1 cellular context compared by ENCODE assay signal in the genomic region with DNA sequence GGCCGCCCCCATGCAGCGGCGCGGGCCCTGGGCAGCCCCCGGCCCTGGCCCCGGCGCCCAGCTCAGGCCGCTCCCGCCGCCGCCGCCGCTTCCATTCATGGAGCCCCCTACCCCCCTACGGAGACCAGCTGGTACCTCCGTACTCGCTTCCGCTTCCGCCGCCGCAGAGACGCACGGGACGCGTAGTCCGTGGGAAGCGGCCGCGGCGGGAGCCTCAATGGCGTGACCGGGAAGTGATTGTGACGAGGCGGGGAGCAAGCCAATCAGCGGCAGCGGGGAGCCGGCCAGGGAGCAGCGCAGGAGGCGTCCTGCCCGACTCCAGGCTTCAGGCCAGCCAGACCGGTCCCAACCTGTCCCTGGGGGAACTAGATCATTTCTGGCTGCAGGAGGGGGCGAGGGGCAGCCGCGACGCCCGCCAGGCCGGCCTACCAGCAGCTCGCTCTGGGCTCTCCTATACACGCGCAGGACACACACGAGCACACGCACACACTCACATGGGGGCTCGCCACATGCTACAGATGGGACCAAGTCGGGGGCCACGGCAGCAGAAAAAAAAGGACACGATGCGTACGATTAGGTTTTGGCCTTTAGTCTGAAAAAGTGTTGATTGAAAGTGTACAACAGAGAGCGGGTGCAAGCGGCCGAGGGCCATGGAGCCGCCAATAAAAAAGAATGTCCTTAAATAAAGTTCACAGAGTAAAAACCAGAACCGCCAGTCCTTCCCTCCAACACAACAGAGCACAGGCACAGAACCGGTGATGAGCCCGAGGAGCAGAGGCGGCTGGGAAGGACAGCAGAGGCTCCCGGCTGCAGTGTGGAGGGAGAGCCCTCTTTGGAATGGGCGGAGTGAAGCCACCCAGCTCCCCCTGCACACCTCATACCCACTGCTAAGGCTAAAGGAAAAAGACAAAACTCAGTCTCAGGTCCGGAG.
A peak's percentile ranks its signal among the peaks of the same experiment; 100 is the strongest.
TF ChIP-seq lines count a peak whose summit lies in the region.

A gene with protein sequence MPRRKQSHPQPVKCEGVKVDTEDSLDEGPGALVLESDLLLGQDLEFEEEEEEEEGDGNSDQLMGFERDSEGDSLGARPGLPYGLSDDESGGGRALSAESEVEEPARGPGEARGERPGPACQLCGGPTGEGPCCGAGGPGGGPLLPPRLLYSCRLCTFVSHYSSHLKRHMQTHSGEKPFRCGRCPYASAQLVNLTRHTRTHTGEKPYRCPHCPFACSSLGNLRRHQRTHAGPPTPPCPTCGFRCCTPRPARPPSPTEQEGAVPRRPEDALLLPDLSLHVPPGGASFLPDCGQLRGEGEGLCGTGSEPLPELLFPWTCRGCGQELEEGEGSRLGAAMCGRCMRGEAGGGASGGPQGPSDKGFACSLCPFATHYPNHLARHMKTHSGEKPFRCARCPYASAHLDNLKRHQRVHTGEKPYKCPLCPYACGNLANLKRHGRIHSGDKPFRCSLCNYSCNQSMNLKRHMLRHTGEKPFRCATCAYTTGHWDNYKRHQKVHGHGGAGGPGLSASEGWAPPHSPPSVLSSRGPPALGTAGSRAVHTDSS (minus strand): TSS at position 109 of the 931 bp plus-strand sequence. CDS start 208 bp downstream, outside the sequence.

TF ChIP-seq in HepG2, 621 proteins besides CTCF, POLR2A, EP300 and RAD21 (continued from another document and continues in another):
- no peak for TF ChIP-seq THYN1 (CRISPR knock-in tag; IDR thresholded peaks at IDR 0.05; ENCODE audit: borderline replicate concordance, low read depth)
- TF ChIP-seq HHEX (CRISPR knock-in tag; IDR thresholded peaks at IDR 0.05): no peak
- TF ChIP-seq, protein P1, sequence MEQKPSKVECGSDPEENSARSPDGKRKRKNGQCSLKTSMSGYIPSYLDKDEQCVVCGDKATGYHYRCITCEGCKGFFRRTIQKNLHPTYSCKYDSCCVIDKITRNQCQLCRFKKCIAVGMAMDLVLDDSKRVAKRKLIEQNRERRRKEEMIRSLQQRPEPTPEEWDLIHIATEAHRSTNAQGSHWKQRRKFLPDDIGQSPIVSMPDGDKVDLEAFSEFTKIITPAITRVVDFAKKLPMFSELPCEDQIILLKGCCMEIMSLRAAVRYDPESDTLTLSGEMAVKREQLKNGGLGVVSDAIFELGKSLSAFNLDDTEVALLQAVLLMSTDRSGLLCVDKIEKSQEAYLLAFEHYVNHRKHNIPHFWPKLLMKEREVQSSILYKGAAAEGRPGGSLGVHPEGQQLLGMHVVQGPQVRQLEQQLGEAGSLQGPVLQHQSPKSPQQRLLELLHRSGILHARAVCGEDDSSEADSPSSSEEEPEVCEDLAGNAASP (CRISPR knock-in tag; IDR thresholded peaks at IDR 0.05; ENCODE audit: borderline replicate concordance): no peak
- TF ChIP-seq ZNF816 (CRISPR knock-in tag; IDR thresholded peaks at IDR 0.05; ENCODE audit: borderline replicate concordance): no peak
- TF ChIP-seq PAX8 (CRISPR knock-in tag; IDR thresholded peaks at IDR 0.05; ENCODE audit: borderline replicate concordance): no peak
- TF ChIP-seq ZNF343 (CRISPR knock-in tag; IDR thresholded peaks at IDR 0.05): 0 out of 2 replicates have a peak, but pooled peaks have one; percentile 40
- no peak; the same call in 1 of the 2 replicates for TF ChIP-seq KMT2B (CRISPR knock-in tag; IDR thresholded peaks at IDR 0.05)
- TF ChIP-seq NCOA2 (CRISPR knock-in tag; IDR thresholded peaks at IDR 0.05): no peak
- peak; percentile 64; the same call in 1 of the 2 replicates for TF ChIP-seq SPEN (CRISPR knock-in tag; IDR thresholded peaks at IDR 0.05; ENCODE audit: low read depth)
- TF ChIP-seq ZNF10 (CRISPR knock-in tag; IDR thresholded peaks at IDR 0.05; ENCODE audit: borderline replicate concordance, low read depth): no peak
- TF ChIP-seq SNAPC2 (CRISPR knock-in tag; IDR thresholded peaks at IDR 0.05): no peak
- TF ChIP-seq, protein P2, sequence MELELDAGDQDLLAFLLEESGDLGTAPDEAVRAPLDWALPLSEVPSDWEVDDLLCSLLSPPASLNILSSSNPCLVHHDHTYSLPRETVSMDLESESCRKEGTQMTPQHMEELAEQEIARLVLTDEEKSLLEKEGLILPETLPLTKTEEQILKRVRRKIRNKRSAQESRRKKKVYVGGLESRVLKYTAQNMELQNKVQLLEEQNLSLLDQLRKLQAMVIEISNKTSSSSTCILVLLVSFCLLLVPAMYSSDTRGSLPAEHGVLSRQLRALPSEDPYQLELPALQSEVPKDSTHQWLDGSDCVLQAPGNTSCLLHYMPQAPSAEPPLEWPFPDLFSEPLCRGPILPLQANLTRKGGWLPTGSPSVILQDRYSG (CRISPR knock-in tag; IDR thresholded peaks at IDR 0.05): no peak
- TF ChIP-seq SP140L (CRISPR knock-in tag; IDR thresholded peaks at IDR 0.05; ENCODE audit: borderline replicate concordance): no peak
- no peak for TF ChIP-seq YEATS4 (CRISPR knock-in tag; IDR thresholded peaks at IDR 0.05; ENCODE audit: borderline replicate concordance)
- TF ChIP-seq SP4 (CRISPR knock-in tag; IDR thresholded peaks at IDR 0.05): no peak
- TF ChIP-seq, protein P3, sequence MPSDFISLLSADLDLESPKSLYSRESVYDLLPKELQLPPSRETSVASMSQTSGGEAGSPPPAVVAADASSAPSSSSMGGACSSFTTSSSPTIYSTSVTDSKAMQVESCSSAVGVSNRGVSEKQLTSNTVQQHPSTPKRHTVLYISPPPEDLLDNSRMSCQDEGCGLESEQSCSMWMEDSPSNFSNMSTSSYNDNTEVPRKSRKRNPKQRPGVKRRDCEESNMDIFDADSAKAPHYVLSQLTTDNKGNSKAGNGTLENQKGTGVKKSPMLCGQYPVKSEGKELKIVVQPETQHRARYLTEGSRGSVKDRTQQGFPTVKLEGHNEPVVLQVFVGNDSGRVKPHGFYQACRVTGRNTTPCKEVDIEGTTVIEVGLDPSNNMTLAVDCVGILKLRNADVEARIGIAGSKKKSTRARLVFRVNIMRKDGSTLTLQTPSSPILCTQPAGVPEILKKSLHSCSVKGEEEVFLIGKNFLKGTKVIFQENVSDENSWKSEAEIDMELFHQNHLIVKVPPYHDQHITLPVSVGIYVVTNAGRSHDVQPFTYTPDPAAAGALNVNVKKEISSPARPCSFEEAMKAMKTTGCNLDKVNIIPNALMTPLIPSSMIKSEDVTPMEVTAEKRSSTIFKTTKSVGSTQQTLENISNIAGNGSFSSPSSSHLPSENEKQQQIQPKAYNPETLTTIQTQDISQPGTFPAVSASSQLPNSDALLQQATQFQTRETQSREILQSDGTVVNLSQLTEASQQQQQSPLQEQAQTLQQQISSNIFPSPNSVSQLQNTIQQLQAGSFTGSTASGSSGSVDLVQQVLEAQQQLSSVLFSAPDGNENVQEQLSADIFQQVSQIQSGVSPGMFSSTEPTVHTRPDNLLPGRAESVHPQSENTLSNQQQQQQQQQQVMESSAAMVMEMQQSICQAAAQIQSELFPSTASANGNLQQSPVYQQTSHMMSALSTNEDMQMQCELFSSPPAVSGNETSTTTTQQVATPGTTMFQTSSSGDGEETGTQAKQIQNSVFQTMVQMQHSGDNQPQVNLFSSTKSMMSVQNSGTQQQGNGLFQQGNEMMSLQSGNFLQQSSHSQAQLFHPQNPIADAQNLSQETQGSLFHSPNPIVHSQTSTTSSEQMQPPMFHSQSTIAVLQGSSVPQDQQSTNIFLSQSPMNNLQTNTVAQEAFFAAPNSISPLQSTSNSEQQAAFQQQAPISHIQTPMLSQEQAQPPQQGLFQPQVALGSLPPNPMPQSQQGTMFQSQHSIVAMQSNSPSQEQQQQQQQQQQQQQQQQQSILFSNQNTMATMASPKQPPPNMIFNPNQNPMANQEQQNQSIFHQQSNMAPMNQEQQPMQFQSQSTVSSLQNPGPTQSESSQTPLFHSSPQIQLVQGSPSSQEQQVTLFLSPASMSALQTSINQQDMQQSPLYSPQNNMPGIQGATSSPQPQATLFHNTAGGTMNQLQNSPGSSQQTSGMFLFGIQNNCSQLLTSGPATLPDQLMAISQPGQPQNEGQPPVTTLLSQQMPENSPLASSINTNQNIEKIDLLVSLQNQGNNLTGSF (CRISPR knock-in tag; IDR thresholded peaks at IDR 0.05): no peak
- peak; percentile 40; the same call in 1 of the 2 replicates for TF ChIP-seq FOXK1 (CRISPR knock-in tag; IDR thresholded peaks at IDR 0.05; ENCODE audit: borderline replicate concordance, low read depth)
- TF ChIP-seq IRX3 (CRISPR knock-in tag; IDR thresholded peaks at IDR 0.05; ENCODE audit: borderline replicate concordance, low read depth): no peak
- no peak for TF ChIP-seq SMC3 (IDR thresholded peaks at IDR 0.05; ENCODE audit: low read length)
- TF ChIP-seq HNRNPH1 (optimal IDR thresholded peaks at IDR 0.05; ENCODE audit: low read depth, low read length): no peak
- TF ChIP-seq, protein P4, sequence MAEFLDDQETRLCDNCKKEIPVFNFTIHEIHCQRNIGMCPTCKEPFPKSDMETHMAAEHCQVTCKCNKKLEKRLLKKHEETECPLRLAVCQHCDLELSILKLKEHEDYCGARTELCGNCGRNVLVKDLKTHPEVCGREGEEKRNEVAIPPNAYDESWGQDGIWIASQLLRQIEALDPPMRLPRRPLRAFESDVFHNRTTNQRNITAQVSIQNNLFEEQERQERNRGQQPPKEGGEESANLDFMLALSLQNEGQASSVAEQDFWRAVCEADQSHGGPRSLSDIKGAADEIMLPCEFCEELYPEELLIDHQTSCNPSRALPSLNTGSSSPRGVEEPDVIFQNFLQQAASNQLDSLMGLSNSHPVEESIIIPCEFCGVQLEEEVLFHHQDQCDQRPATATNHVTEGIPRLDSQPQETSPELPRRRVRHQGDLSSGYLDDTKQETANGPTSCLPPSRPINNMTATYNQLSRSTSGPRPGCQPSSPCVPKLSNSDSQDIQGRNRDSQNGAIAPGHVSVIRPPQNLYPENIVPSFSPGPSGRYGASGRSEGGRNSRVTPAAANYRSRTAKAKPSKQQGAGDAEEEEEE (CRISPR knock-in tag; IDR thresholded peaks at IDR 0.05; ENCODE audit: borderline replicate concordance): no peak
- no peak for TF ChIP-seq EHMT2 (IDR thresholded peaks at IDR 0.05; ENCODE audit: borderline replicate concordance, low read depth, low read length)
- no peak for TF ChIP-seq ZNF354B (CRISPR knock-in tag; IDR thresholded peaks at IDR 0.05)
- TF ChIP-seq, protein P5, sequence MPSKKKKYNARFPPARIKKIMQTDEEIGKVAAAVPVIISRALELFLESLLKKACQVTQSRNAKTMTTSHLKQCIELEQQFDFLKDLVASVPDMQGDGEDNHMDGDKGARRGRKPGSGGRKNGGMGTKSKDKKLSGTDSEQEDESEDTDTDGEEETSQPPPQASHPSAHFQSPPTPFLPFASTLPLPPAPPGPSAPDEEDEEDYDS (CRISPR knock-in tag; IDR thresholded peaks at IDR 0.05): no peak
- no peak; the same call in 1 of the 2 replicates for TF ChIP-seq GATAD2A (CRISPR knock-in tag; IDR thresholded peaks at IDR 0.05)
- no peak for TF ChIP-seq ZNF326 (CRISPR knock-in tag; IDR thresholded peaks at IDR 0.05; ENCODE audit: borderline replicate concordance)
- no peak for TF ChIP-seq KLF11 (CRISPR knock-in tag; IDR thresholded peaks at IDR 0.05)
- no peak for TF ChIP-seq ZNF749 (CRISPR knock-in tag; IDR thresholded peaks at IDR 0.05; ENCODE audit: borderline replicate concordance)
- TF ChIP-seq HOXD1 (CRISPR knock-in tag; IDR thresholded peaks at IDR 0.05): no peak
- no peak for TF ChIP-seq ZNF510 (CRISPR knock-in tag; IDR thresholded peaks at IDR 0.05; ENCODE audit: low read depth)
- peak; percentile 16; the same call in 1 of the 2 replicates for TF ChIP-seq ETV5 (CRISPR knock-in tag; IDR thresholded peaks at IDR 0.05; ENCODE audit: borderline replicate concordance)
- TF ChIP-seq ZNF674 (CRISPR knock-in tag; IDR thresholded peaks at IDR 0.05; ENCODE audit: low read depth): no peak
- TF ChIP-seq SOX6 (IDR thresholded peaks at IDR 0.05): no peak
- no peak; the same call in 1 of the 2 replicates for TF ChIP-seq SOX6 (CRISPR knock-in tag; IDR thresholded peaks at IDR 0.05)
- TF ChIP-seq KMT2A (CRISPR knock-in tag; IDR thresholded peaks at IDR 0.05): no peak
- peak; percentile 82 for TF ChIP-seq NFYB (CRISPR knock-in tag; IDR thresholded peaks at IDR 0.05)
- no peak for TF ChIP-seq NR1H2 (CRISPR knock-in tag; IDR thresholded peaks at IDR 0.05; ENCODE audit: borderline replicate concordance, low read depth)
- TF ChIP-seq TAF15 (IDR thresholded peaks at IDR 0.05; ENCODE audit: low read depth, low read length, poor library complexity, severe bottlenecking): peak; percentile 93
- no peak for TF ChIP-seq FOXA3 (CRISPR knock-in tag; IDR thresholded peaks at IDR 0.05)
- TF ChIP-seq, protein P6, sequence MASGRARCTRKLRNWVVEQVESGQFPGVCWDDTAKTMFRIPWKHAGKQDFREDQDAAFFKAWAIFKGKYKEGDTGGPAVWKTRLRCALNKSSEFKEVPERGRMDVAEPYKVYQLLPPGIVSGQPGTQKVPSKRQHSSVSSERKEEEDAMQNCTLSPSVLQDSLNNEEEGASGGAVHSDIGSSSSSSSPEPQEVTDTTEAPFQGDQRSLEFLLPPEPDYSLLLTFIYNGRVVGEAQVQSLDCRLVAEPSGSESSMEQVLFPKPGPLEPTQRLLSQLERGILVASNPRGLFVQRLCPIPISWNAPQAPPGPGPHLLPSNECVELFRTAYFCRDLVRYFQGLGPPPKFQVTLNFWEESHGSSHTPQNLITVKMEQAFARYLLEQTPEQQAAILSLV (CRISPR knock-in tag; IDR thresholded peaks at IDR 0.05; ENCODE audit: borderline replicate concordance): no peak
- TF ChIP-seq KLF12 (CRISPR knock-in tag; IDR thresholded peaks at IDR 0.05; ENCODE audit: borderline replicate concordance): no peak
- no peak for TF ChIP-seq AHR (CRISPR knock-in tag; IDR thresholded peaks at IDR 0.05)
- no peak for TF ChIP-seq KDM5A (IDR thresholded peaks at IDR 0.05; ENCODE audit: borderline replicate concordance, low read length)
- TF ChIP-seq, protein P7, sequence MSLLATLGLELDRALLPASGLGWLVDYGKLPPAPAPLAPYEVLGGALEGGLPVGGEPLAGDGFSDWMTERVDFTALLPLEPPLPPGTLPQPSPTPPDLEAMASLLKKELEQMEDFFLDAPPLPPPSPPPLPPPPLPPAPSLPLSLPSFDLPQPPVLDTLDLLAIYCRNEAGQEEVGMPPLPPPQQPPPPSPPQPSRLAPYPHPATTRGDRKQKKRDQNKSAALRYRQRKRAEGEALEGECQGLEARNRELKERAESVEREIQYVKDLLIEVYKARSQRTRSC (CRISPR knock-in tag; IDR thresholded peaks at IDR 0.05; ENCODE audit: low read depth): no peak
- TF ChIP-seq ZMAT3 (CRISPR knock-in tag; conservative IDR thresholded peaks at IDR 0.05): no peak
